Comparison of ENCODE assay signal across 8 cellular contexts in genomic region chr9:131627326-131627845, GRCh38.
DNase-seq lines count a peak whose midpoint lies in the region; ATAC-seq, FAIRE-seq and TF ChIP-seq lines count a peak whose summit lies in the region.

No MANE protein-coding gene starts in this region.

- ATAC-seq in HG03520 (IDR thresholded peaks at IDR 0.05; ENCODE audit: unreplicated experiment) (no peak), GM18868 (IDR thresholded peaks at IDR 0.05; ENCODE audit: unreplicated experiment) (no peak)

- H3K9me3 ChIP-seq in endodermal cell (ENCODE audit: control insufficient read depth, low read length), result no peaks in the 10 kb centered on the region
- H3K9me3 ChIP-seq in skeletal muscle tissue (ENCODE audit: control insufficient read depth in 3 of 3, low read length in 3 of 3), result no peaks in the 10 kb centered on the region

- H3K27me3 ChIP-seq in endodermal cell (ENCODE audit: control insufficient read depth, insufficient read depth, low read length, poor library complexity, severe bottlenecking) (no peaks in the 10 kb centered on the region), skeletal muscle tissue (ENCODE audit: control insufficient read depth in 3 of 3, insufficient read depth in 3 of 3, low read length in 3 of 3) (no peaks in the 10 kb centered on the region)

- peaks cover 27% of the 10 kb centered on the region for H3K36me3 ChIP-seq in endodermal cell (ENCODE audit: control insufficient read depth, insufficient read depth, low read length)
- peaks cover 23 to 35% (median 27%) of the 10 kb centered on the region in 3 donors for H3K36me3 ChIP-seq in skeletal muscle tissue (ENCODE audit: control insufficient read depth in 3 of 3, insufficient read depth in 3 of 3, low read length in 3 of 3)

- TF ChIP-seq CTCF in endodermal cell (conservative IDR thresholded peaks at IDR 0.05), result no peak

- peak; percentile 46 for FAIRE-seq in RCC 7860 (lab: Jason Lieb, UNC)

- H3K4me3 ChIP-seq in endodermal cell (ENCODE audit: low read length) (no peak overlapping the region), skeletal muscle tissue (ENCODE audit: low read length in 3 of 3) (peak overlapping the region; percentile 15 to 41 (median 35))

- peak; percentile 76 for DNase-seq in NCI-H2107 treated with DMSO at 0.1 percent for 48 hours (lab: John Stamatoyannopoulos, UW; ENCODE audit: unreplicated experiment)
- DNase-seq in NCI-H2107 (lab: John Stamatoyannopoulos, UW), result no peak
- peak; percentile 48 for DNase-seq in RCC 7860 (ENCODE audit: low spot score)
- no peak for DNase-seq in endodermal cell
- DNase-seq in substantia nigra (lab: John Stamatoyannopoulos, UW), result no peak

- H3K9ac ChIP-seq in endodermal cell (ENCODE audit: extremely low read depth, low read length, poor library complexity, severe bottlenecking) (no peak overlapping the region), skeletal muscle tissue (ENCODE audit: low read depth in 1 of 3, low read length in 3 of 3) (peak overlapping the region in 1 of 3 donors; percentile 67)

- H3K27ac ChIP-seq in endodermal cell (ENCODE audit: low read depth, low read length) (peak overlapping the region; percentile 72), skeletal muscle tissue (ENCODE audit: low read depth, low read length) (peak overlapping the region; percentile 87), substantia nigra (ENCODE audit: low read depth, low read length, poor library complexity, severe bottlenecking) (no peak overlapping the region)

- no peak overlapping the region for H3K4me3 Mint-ChIP-seq in endodermal cell

- WGBS in endodermal cell (ENCODE audit: insufficient coverage in 1 of 2, insufficient read length in 1 of 2), 2 experiments, result 94% methylated on average over 10 of the region's 10 CpGs

- no peaks in the 10 kb centered on the region for H3K9me3 Mint-ChIP-seq in endodermal cell

- H3K27me3 Mint-ChIP-seq in endodermal cell (ENCODE audit: insufficient read depth), result no peaks in the 10 kb centered on the region

- peak overlapping the region; percentile 76 for H3K27ac Mint-ChIP-seq in endodermal cell

- H3K4me1 ChIP-seq in endodermal cell (ENCODE audit: control insufficient read depth, insufficient read depth, low read length) (no peaks in the 10 kb centered on the region), skeletal muscle tissue (ENCODE audit: control insufficient read depth in 3 of 3, insufficient read depth in 3 of 3, low read length in 3 of 3) (peaks cover 38 to 57% (median 47%) of the 10 kb centered on the region in 3 donors)

- peaks cover 13% of the 10 kb centered on the region for H3K4me1 Mint-ChIP-seq in endodermal cell

- H3K36me3 Mint-ChIP-seq in endodermal cell (ENCODE audit: low read depth), result peaks cover 51% of the 10 kb centered on the region

Comparison
In these comparisons a context has a peak if more than half of its experiments do, and no peak if none do; other contexts are left out.
1. DNase-seq: peak in NCI-H2107 treated with DMSO at 0.1 percent for 48 hours (single experiment) and RCC 7860 (single experiment); none in NCI-H2107 (single experiment), endodermal cell (single experiment) and substantia nigra (0 of 49).